In the genomic region with DNA sequence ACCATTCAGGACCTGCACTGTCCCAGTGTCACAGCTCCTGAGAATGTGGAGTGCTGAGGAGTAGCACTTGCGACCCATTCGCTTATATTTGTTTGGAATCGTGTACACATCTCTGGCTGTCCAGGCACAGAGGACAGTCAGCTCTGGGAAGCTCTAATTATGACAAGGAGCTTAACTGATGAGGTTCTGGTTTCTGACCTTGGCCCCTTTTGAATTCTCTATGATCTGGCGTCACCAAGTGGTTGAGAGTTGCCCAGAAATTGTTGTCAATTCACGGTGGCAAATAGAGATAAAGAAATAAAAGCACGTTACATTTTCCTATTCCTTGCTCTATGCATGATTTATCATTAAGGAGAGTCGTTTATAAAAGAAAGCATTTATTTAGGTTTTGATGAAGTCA, we compare ENCODE assay signal across 1 cellular context.
A peak's percentile ranks its signal among the peaks of the same experiment; 100 is the strongest.
TF ChIP-seq lines count a peak whose summit lies in the region.

No MANE protein-coding gene starts in this region.

TF ChIP-seq in HepG2, 621 proteins besides CTCF, POLR2A, EP300 and RAD21 (continued from another document and continues in another):
- TF ChIP-seq ZIK1 (CRISPR knock-in tag; IDR thresholded peaks at IDR 0.05; ENCODE audit: borderline replicate concordance, low read depth) (no peak), ZNF296 (CRISPR knock-in tag; conservative IDR thresholded peaks at IDR 0.05) (no peak), ADNP (CRISPR knock-in tag; IDR thresholded peaks at IDR 0.05) (no peak), ZSCAN21 (CRISPR knock-in tag; IDR thresholded peaks at IDR 0.05; ENCODE audit: borderline replicate concordance) (no peak), ZKSCAN8 (CRISPR knock-in tag; IDR thresholded peaks at IDR 0.05; ENCODE audit: borderline replicate concordance) (no peak), BCL6 (CRISPR knock-in tag; IDR thresholded peaks at IDR 0.05) (no peak), ZNF367 (CRISPR knock-in tag; IDR thresholded peaks at IDR 0.05; ENCODE audit: borderline replicate concordance) (no peak), MAFK (conservative IDR thresholded peaks at IDR 0.05 in 1 of 2, IDR thresholded peaks at IDR 0.05 in 1 of 2; ENCODE audit: low read length in 2 of 2) (peak in 1 of 2 experiments; percentile 54; a peak in 1 of 4 replicates), ZFYVE20 (CRISPR knock-in tag; IDR thresholded peaks at IDR 0.05; ENCODE audit: borderline replicate concordance, low read depth) (no peak), SMC3 (IDR thresholded peaks at IDR 0.05; ENCODE audit: low read length) (peak; percentile 97), AHR (CRISPR knock-in tag; IDR thresholded peaks at IDR 0.05) (no peak), KAT8 (CRISPR knock-in tag; IDR thresholded peaks at IDR 0.05) (peak; percentile 23; the same call in 1 of the 2 replicates), ZNF30 (CRISPR knock-in tag; IDR thresholded peaks at IDR 0.05) (no peak), ZSCAN30 (CRISPR knock-in tag; IDR thresholded peaks at IDR 0.05) (no peak), MED1 (CRISPR knock-in tag; IDR thresholded peaks at IDR 0.05) (0 out of 2 replicates have a peak, but pooled peaks have one; percentile 16), ZNF775 (CRISPR knock-in tag; IDR thresholded peaks at IDR 0.05; ENCODE audit: borderline replicate concordance) (no peak), PAWR (CRISPR knock-in tag; IDR thresholded peaks at IDR 0.05; ENCODE audit: borderline replicate concordance) (no peak), ATRX (CRISPR knock-in tag; IDR thresholded peaks at IDR 0.05; ENCODE audit: borderline replicate concordance) (no peak), REL (CRISPR knock-in tag; conservative IDR thresholded peaks at IDR 0.05) (no peak), CBX1 (IDR thresholded peaks at IDR 0.05; ENCODE audit: low read depth) (no peak), MEF2D (CRISPR knock-in tag; IDR thresholded peaks at IDR 0.05) (no peak), ZMYM4 (CRISPR knock-in tag; IDR thresholded peaks at IDR 0.05) (0 out of 2 replicates have a peak, but pooled peaks have one; percentile 20), ZNF543 (CRISPR knock-in tag; IDR thresholded peaks at IDR 0.05) (no peak), MIXL1 (CRISPR knock-in tag; IDR thresholded peaks at IDR 0.05) (peak; percentile 61; the same call in 1 of the 2 replicates), GATAD2A (CRISPR knock-in tag; IDR thresholded peaks at IDR 0.05) (peak; percentile 33; the same call in 1 of the 2 replicates), RBM22 (optimal IDR thresholded peaks at IDR 0.05; ENCODE audit: low read length) (no peak)
- TF ChIP-seq, protein P1, sequence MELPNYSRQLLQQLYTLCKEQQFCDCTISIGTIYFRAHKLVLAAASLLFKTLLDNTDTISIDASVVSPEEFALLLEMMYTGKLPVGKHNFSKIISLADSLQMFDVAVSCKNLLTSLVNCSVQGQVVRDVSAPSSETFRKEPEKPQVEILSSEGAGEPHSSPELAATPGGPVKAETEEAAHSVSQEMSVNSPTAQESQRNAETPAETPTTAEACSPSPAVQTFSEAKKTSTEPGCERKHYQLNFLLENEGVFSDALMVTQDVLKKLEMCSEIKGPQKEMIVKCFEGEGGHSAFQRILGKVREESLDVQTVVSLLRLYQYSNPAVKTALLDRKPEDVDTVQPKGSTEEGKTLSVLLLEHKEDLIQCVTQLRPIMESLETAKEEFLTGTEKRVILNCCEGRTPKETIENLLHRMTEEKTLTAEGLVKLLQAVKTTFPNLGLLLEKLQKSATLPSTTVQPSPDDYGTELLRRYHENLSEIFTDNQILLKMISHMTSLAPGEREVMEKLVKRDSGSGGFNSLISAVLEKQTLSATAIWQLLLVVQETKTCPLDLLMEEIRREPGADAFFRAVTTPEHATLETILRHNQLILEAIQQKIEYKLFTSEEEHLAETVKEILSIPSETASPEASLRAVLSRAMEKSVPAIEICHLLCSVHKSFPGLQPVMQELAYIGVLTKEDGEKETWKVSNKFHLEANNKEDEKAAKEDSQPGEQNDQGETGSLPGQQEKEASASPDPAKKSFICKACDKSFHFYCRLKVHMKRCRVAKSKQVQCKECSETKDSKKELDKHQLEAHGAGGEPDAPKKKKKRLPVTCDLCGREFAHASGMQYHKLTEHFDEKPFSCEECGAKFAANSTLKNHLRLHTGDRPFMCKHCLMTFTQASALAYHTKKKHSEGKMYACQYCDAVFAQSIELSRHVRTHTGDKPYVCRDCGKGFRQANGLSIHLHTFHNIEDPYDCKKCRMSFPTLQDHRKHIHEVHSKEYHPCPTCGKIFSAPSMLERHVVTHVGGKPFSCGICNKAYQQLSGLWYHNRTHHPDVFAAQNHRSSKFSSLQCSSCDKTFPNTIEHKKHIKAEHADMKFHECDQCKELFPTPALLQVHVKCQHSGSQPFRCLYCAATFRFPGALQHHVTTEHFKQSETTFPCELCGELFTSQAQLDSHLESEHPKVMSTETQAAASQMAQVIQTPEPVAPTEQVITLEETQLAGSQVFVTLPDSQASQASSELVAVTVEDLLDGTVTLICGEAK (IDR thresholded peaks at IDR 0.05) = no peak
- TF ChIP-seq, protein P1 (CRISPR knock-in tag; IDR thresholded peaks at IDR 0.05) = no peak
- TF ChIP-seq, protein P2, sequence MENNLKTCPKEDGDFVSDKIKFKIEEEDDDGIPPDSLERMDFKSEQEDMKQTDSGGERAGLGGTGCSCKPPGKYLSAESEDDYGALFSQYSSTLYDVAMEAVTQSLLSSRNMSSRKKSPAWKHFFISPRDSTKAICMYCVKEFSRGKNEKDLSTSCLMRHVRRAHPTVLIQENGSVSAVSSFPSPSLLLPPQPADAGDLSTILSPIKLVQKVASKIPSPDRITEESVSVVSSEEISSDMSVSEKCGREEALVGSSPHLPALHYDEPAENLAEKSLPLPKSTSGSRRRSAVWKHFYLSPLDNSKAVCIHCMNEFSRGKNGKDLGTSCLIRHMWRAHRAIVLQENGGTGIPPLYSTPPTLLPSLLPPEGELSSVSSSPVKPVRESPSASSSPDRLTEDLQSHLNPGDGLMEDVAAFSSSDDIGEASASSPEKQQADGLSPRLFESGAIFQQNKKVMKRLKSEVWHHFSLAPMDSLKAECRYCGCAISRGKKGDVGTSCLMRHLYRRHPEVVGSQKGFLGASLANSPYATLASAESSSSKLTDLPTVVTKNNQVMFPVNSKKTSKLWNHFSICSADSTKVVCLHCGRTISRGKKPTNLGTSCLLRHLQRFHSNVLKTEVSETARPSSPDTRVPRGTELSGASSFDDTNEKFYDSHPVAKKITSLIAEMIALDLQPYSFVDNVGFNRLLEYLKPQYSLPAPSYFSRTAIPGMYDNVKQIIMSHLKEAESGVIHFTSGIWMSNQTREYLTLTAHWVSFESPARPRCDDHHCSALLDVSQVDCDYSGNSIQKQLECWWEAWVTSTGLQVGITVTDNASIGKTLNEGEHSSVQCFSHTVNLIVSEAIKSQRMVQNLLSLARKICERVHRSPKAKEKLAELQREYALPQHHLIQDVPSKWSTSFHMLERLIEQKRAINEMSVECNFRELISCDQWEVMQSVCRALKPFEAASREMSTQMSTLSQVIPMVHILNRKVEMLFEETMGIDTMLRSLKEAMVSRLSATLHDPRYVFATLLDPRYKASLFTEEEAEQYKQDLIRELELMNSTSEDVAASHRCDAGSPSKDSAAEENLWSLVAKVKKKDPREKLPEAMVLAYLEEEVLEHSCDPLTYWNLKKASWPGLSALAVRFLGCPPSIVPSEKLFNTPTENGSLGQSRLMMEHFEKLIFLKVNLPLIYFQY (CRISPR knock-in tag; IDR thresholded peaks at IDR 0.05; ENCODE audit: borderline replicate concordance) = no peak
- TF ChIP-seq, protein P3, sequence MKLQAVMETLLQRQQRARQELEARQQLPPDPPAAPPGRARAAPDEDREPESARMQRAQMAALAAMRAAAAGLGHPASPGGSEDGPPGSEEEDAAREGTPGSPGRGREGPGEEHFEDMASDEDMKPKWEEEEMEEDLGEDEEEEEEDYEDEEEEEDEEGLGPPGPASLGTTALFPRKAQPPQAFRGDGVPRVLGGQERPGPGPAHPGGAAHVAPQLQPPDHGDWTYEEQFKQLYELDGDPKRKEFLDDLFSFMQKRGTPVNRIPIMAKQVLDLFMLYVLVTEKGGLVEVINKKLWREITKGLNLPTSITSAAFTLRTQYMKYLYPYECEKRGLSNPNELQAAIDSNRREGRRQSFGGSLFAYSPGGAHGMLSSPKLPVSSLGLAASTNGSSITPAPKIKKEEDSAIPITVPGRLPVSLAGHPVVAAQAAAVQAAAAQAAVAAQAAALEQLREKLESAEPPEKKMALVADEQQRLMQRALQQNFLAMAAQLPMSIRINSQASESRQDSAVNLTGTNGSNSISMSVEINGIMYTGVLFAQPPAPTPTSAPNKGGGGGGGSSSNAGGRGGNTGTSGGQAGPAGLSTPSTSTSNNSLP (IDR thresholded peaks at IDR 0.05; ENCODE audit: low read depth, low read length) = 0 out of 2 replicates have a peak, but pooled peaks have one; percentile 23
- TF ChIP-seq, protein P4, sequence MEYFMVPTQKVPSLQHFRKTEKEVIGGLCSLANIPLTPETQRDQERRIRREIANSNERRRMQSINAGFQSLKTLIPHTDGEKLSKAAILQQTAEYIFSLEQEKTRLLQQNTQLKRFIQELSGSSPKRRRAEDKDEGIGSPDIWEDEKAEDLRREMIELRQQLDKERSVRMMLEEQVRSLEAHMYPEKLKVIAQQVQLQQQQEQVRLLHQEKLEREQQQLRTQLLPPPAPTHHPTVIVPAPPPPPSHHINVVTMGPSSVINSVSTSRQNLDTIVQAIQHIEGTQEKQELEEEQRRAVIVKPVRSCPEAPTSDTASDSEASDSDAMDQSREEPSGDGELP (IDR thresholded peaks at IDR 0.05; ENCODE audit: borderline replicate concordance, low read depth) = no peak
- TF ChIP-seq, protein P5, sequence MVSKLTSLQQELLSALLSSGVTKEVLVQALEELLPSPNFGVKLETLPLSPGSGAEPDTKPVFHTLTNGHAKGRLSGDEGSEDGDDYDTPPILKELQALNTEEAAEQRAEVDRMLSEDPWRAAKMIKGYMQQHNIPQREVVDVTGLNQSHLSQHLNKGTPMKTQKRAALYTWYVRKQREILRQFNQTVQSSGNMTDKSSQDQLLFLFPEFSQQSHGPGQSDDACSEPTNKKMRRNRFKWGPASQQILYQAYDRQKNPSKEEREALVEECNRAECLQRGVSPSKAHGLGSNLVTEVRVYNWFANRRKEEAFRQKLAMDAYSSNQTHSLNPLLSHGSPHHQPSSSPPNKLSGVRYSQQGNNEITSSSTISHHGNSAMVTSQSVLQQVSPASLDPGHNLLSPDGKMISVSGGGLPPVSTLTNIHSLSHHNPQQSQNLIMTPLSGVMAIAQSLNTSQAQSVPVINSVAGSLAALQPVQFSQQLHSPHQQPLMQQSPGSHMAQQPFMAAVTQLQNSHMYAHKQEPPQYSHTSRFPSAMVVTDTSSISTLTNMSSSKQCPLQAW (CRISPR knock-in tag; IDR thresholded peaks at IDR 0.05) = 0 out of 2 replicates have a peak, but pooled peaks have one; percentile 16
- TF ChIP-seq, protein P6, sequence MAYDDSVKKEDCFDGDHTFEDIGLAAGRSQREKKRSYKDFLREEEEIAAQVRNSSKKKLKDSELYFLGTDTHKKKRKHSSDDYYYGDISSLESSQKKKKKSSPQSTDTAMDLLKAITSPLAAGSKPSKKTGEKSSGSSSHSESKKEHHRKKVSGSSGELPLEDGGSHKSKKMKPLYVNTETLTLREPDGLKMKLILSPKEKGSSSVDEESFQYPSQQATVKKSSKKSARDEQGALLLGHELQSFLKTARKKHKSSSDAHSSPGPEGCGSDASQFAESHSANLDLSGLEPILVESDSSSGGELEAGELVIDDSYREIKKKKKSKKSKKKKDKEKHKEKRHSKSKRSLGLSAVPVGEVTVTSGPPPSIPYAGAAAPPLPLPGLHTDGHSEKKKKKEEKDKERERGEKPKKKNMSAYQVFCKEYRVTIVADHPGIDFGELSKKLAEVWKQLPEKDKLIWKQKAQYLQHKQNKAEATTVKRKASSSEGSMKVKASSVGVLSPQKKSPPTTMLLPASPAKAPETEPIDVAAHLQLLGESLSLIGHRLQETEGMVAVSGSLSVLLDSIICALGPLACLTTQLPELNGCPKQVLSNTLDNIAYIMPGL (CRISPR knock-in tag; IDR thresholded peaks at IDR 0.05; ENCODE audit: borderline replicate concordance in 1 of 2, low read depth in 1 of 2) = 0 out of 4 replicates have a peak, but pooled peaks of 1 of the 2 experiments have one; percentile 50
- TF ChIP-seq, protein P7, sequence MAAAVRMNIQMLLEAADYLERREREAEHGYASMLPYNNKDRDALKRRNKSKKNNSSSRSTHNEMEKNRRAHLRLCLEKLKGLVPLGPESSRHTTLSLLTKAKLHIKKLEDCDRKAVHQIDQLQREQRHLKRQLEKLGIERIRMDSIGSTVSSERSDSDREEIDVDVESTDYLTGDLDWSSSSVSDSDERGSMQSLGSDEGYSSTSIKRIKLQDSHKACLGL (CRISPR knock-in tag; IDR thresholded peaks at IDR 0.05) = no peak
- TF ChIP-seq, protein P8, sequence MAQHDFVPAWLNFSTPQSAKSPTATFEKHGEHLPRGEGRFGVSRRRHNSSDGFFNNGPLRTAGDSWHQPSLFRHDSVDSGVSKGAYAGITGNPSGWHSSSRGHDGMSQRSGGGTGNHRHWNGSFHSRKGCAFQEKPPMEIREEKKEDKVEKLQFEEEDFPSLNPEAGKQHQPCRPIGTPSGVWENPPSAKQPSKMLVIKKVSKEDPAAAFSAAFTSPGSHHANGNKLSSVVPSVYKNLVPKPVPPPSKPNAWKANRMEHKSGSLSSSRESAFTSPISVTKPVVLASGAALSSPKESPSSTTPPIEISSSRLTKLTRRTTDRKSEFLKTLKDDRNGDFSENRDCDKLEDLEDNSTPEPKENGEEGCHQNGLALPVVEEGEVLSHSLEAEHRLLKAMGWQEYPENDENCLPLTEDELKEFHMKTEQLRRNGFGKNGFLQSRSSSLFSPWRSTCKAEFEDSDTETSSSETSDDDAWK (CRISPR knock-in tag; IDR thresholded peaks at IDR 0.05) = no peak
- TF ChIP-seq, protein P9, sequence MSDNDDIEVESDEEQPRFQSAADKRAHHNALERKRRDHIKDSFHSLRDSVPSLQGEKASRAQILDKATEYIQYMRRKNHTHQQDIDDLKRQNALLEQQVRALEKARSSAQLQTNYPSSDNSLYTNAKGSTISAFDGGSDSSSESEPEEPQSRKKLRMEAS (IDR thresholded peaks at IDR 0.05) = no peak
